ENCODE assay signal across 10 cellular contexts in the genomic region with DNA sequence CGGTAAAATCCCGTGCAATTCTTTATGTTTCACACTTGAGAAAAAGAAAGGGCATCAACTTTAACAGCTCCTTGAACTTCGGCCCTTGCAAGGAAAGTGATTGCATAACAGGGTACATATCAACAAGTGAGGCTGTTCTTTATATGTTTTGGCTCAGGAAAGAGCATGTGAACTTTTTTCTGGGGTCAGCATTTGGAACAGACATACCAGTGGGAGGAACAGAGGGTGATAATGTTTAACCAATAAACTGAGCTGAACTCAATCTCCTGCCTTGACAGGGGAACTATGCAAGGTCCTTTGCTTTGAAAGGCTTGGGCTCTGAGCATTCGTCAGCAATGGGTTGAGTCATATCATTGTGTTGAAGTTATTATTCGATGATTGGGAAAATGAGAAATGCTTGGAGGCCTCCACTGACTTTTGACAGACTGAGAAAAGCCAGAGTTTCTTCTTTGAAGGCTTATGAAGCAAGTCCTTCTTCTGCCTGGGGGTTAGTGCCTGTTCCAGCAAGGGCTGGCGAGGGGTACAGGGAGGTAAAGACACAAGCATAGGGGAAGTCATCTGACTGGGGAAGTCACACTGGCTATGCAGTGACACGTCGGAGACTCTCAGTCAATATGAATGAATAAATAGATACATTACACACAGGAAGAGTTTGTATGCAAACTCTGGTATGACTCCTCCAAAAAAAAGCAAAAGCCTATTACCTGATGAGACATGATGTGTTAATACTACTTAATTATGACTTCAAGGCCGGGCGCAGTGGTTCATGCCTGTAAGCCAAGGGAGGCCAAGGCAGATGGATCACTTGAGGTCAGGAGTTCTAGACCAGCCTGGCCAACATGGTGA. TPM values are rescaled to one million over a fixed set of nuclear protein-coding genes. Genes with fewer than 3 reads are reported as not detected.
A peak's percentile ranks its signal among the peaks of the same experiment; 100 is the strongest.
DNase-seq lines count a peak whose midpoint lies in the region; TF ChIP-seq lines count a peak whose summit lies in the region.
"Had no signal": no experiment of that assay in that cellular context is flagged by ENCODE, and none has a peak within 500 bp of the region (broad histone marks: within the 10 kb centered on the region; RNA-seq: fewer than 3 reads in every experiment).

No MANE protein-coding gene starts in this region.

- H3K4me1 ChIP-seq in ascending aorta (peaks cover 0 to 9% of the 10 kb centered on the region in 2 donors), right atrium auricular region (peaks cover 0 to 5% of the 10 kb centered on the region in 2 donors)

- H3K27me3 ChIP-seq in ascending aorta (no peaks in the 10 kb centered on the region), right atrium auricular region (no peaks in the 10 kb centered on the region)

- peak; percentile 36 for DNase-seq in GM04503 (ENCODE audit: low read depth)
- no peak for DNase-seq in ascending aorta (ENCODE audit: low spot score in 2 of 2)
- DNase-seq in right atrium auricular region (ENCODE audit: low spot score) = peak; percentile 72
- DNase-seq in skeletal muscle cell (ENCODE audit: low read depth) = peak; percentile 95
- DNase-seq in NK-92 treated with Interleukin-12 subunit alpha and Interleukin-12 subunit beta, amount 100 ng/mL, for 24 hours (lab: John Stamatoyannopoulos, UW) = no peak
- no peak for DNase-seq in posterior vena cava (ENCODE audit: low spot score)
- no peak for DNase-seq in DMS79 (lab: John Stamatoyannopoulos, UW)
- no peak for DNase-seq in anterior cingulate cortex (lab: John Stamatoyannopoulos, UW)
- DNase-seq: amygdala had no signal

- H3K4me3 ChIP-seq in ascending aorta = no peak overlapping the region
- H3K4me3 ChIP-seq in right atrium auricular region = no peak overlapping the region
- no peak overlapping the region for H3K4me3 ChIP-seq in skeletal muscle cell (ENCODE audit: low read depth, low read length)

- H3K36me3 ChIP-seq in ascending aorta (no peaks in the 10 kb centered on the region), right atrium auricular region (no peaks in the 10 kb centered on the region)

- TF ChIP-seq CTCF in ascending aorta (IDR thresholded peaks at IDR 0.05) (no peak), right atrium auricular region (IDR thresholded peaks at IDR 0.05) (no peak)

- intact Hi-C loops in ascending aorta (cut with DNase I) = no loop called here
- intact Hi-C loops in posterior vena cava (cut with DNase I) = no loop called here

- H3K27ac ChIP-seq in ascending aorta (peak overlapping the region; percentile 43 to 53), right atrium auricular region (peak overlapping the region in 1 of 2 donors; percentile 4)
- H3K27ac ChIP-seq: KMS-11 had no signal

- no peaks in the 10 kb centered on the region for H3K9me3 ChIP-seq in ascending aorta
- no peaks in the 10 kb centered on the region for H3K9me3 ChIP-seq in right atrium auricular region

RNA-seq across cellular contexts. Expression of a gene that starts 57.2 kb away (rescaled TPM):
- total RNA-seq in ascending aorta = 58.1 TPM
- total RNA-seq in right atrium auricular region = 10 to 100 TPM; 71.3 to 73.5 TPM
- total RNA-seq in posterior vena cava = 10 to 100 TPM; 39.8 to 46.7 TPM

Comparison
In these comparisons a context has a peak if more than half of its experiments do, and no peak if none do; other contexts are left out.
1. DNase-seq: peak in GM04503 (single experiment), right atrium auricular region (single experiment) and skeletal muscle cell (single experiment); none in ascending aorta (0 of 2), NK-92 treated with Interleukin-12 subunit alpha and Interleukin-12 subunit beta, amount 100 ng/mL, for 24 hours (single experiment), posterior vena cava (single experiment), DMS79 (single experiment) and anterior cingulate cortex (0 of 58).